ENCODE assay signal across 33 cellular contexts in the genomic region with DNA sequence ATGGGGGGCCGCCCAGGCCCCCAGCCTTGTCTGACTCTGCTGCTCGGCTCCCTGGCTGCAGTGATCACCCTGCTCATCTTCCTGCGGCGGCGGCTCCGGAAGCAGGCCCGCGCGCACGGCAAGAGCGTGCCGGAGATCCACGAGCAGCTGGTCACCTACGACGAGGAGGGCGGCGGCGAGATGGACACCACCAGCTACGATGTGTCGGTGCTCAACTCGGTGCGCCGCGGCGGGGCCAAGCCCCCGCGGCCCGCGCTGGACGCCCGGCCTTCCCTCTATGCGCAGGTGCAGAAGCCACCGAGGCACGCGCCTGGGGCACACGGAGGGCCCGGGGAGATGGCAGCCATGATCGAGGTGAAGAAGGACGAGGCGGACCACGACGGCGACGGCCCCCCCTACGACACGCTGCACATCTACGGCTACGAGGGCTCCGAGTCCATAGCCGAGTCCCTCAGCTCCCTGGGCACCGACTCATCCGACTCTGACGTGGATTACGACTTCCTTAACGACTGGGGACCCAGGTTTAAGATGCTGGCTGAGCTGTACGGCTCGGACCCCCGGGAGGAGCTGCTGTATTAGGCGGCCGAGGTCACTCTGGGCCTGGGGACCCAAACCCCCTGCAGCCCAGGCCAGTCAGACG. TPM values are rescaled to one million over a fixed set of nuclear protein-coding genes. Genes with fewer than 3 reads are reported as not detected.
"Had no signal": no experiment of that assay in that cellular context is flagged by ENCODE, and none has a peak within 500 bp of the region (broad histone marks: within the 10 kb centered on the region; RNA-seq: fewer than 3 reads in every experiment).

No MANE protein-coding gene starts in this region.

- H3K27me3 ChIP-seq: adrenal gland, body of pancreas, foreskin keratinocyte, gastrocnemius medialis, heart left ventricle had no signal

- H3K27ac Mint-ChIP-seq: activated CD4-positive, alpha-beta memory T cell treated with anti-CD3 and anti-CD28 coated beads for 36 hours; activated CD4-positive, alpha-beta T cell treated with anti-CD3 and anti-CD28 coated beads for 36 hours; activated CD4-positive, alpha-beta T cell treated with anti-CD3 and anti-CD28 coated beads, Interleukin-2, amount 10 ng/mL, durations not matched to agents 24 days and 14 days; activated CD8-positive, alpha-beta memory T cell treated with anti-CD3 and anti-CD28 coated beads, Interleukin-2, amount 10 ng/mL, durations not matched to agents 7 days and 5 days; activated CD8-positive, alpha-beta T cell treated with anti-CD3 and anti-CD28 coated beads, Interleukin-2, amount 10 ng/mL, durations not matched to agents 7 days and 5 days; activated naive CD4-positive, alpha-beta T cell treated with anti-CD3 and anti-CD28 coated beads for 36 hours; activated naive CD4-positive, alpha-beta T cell treated with anti-CD3 and anti-CD28 coated beads, Interleukin-2, amount 50 U/mL, for 24 hours; activated naive CD8-positive, alpha-beta T cell treated with anti-CD3 and anti-CD28 coated beads for 36 hours; activated naive CD8-positive, alpha-beta T cell treated with anti-CD3 and anti-CD28 coated beads, Interleukin-2, amount 50 U/mL, for 24 hours; activated T-helper 17 cell treated with anti-CD3 and anti-CD28 coated beads, Interleukin-2, amount 50 U/mL, for 72 hours; effector memory CD8-positive, alpha-beta T cell; T-cell; T-helper 17 cell; T-helper 2 cell treated with Interferon-gamma antibody and Interleukin-4, amounts not matched to agents 5 μg/mL and 100 μg/mL, for 36 hours had no signal

- H3K27ac ChIP-seq: adrenal gland, body of pancreas, esophagus muscularis mucosa, foreskin keratinocyte had no signal

- H3K4me1 Mint-ChIP-seq: activated T-helper 17 cell treated with anti-CD3 and anti-CD28 coated beads, Interleukin-2, amount 50 U/mL, for 72 hours had no signal

- H3K4me3 Mint-ChIP-seq: activated CD4-positive, alpha-beta memory T cell treated with anti-CD3 and anti-CD28 coated beads for 36 hours; activated CD4-positive, alpha-beta T cell treated with anti-CD3 and anti-CD28 coated beads for 36 hours; activated CD4-positive, alpha-beta T cell treated with anti-CD3 and anti-CD28 coated beads, Interleukin-2, amount 10 ng/mL, durations not matched to agents 24 days and 14 days; activated CD8-positive, alpha-beta memory T cell treated with anti-CD3 and anti-CD28 coated beads, Interleukin-2, amount 10 ng/mL, durations not matched to agents 7 days and 5 days; activated CD8-positive, alpha-beta T cell treated with anti-CD3 and anti-CD28 coated beads, Interleukin-2, amount 10 ng/mL, durations not matched to agents 7 days and 5 days; activated naive CD4-positive, alpha-beta T cell treated with anti-CD3 and anti-CD28 coated beads for 36 hours; activated naive CD4-positive, alpha-beta T cell treated with anti-CD3 and anti-CD28 coated beads, Interleukin-2, amount 50 U/mL, for 24 hours; activated naive CD8-positive, alpha-beta T cell treated with anti-CD3 and anti-CD28 coated beads for 36 hours; activated naive CD8-positive, alpha-beta T cell treated with anti-CD3 and anti-CD28 coated beads, Interleukin-2, amount 50 U/mL, for 24 hours; activated T-cell treated with anti-CD3 and anti-CD28 coated beads, Interleukin-2, amount 50 U/mL, for 4 hours; activated T-helper 17 cell treated with anti-CD3 and anti-CD28 coated beads, Interleukin-2, amount 50 U/mL, for 72 hours; effector memory CD8-positive, alpha-beta T cell; T-cell; T-helper 17 cell; T-helper 2 cell treated with Interferon-gamma antibody and Interleukin-4, amounts not matched to agents 5 μg/mL and 100 μg/mL, for 36 hours had no signal

- H3K4me3 ChIP-seq: adrenal gland, body of pancreas, esophagus muscularis mucosa, gastrocnemius medialis, heart left ventricle had no signal

- DNase-seq: activated CD4-positive, alpha-beta memory T cell treated with anti-CD3 and anti-CD28 coated beads for 36 hours; activated CD4-positive, alpha-beta T cell treated with anti-CD3 and anti-CD28 coated beads for 36 hours; activated CD4-positive, alpha-beta T cell treated with anti-CD3 and anti-CD28 coated beads, Interleukin-2, amount 10 ng/mL, durations not matched to agents 24 days and 14 days; activated CD4-positive, CD25-positive, alpha-beta regulatory T cell; activated CD4-positive, CD25-positive, alpha-beta regulatory T cell treated with anti-CD3 and anti-CD28 coated beads, Interleukin-2, amount 50 U/mL, for 72 hours; activated CD8-positive, alpha-beta memory T cell treated with anti-CD3 and anti-CD28 coated beads, Interleukin-2, amount 10 ng/mL, durations not matched to agents 7 days and 5 days; activated CD8-positive, alpha-beta T cell treated with anti-CD3 and anti-CD28 coated beads, Interleukin-2, amount 10 ng/mL, durations not matched to agents 7 days and 5 days; activated effector memory CD4-positive, alpha-beta T cell treated with Interleukin-2 at 50 U/mL for 16 hours; activated naive CD4-positive, alpha-beta T cell treated with anti-CD3 and anti-CD28 coated beads for 36 hours; activated naive CD8-positive, alpha-beta T cell treated with anti-CD3 and anti-CD28 coated beads for 36 hours; activated naive CD8-positive, alpha-beta T cell treated with anti-CD3 and anti-CD28 coated beads, Interleukin-2, amount 50 U/mL, for 24 hours; activated T-cell treated with anti-CD3 and anti-CD28 coated beads, Interleukin-2, amount 50 U/mL, for 4 hours; adrenal gland; amygdala; aorta; body of pancreas; caudate nucleus; cortex of kidney; dermis blood vessel endothelial cell; effector CD4-positive, alpha-beta T cell; effector memory CD8-positive, alpha-beta T cell; foreskin keratinocyte; gastrocnemius medialis; heart left ventricle; SW 1271; T-cell; T-helper 17 cell had no signal

- ATAC-seq: activated CD4-positive, alpha-beta T cell treated with anti-CD3 and anti-CD28 coated beads for 36 hours; activated CD8-positive, alpha-beta memory T cell treated with anti-CD3 and anti-CD28 coated beads, Interleukin-2, amount 10 ng/mL, durations not matched to agents 7 days and 5 days; activated CD8-positive, alpha-beta T cell treated with anti-CD3 and anti-CD28 coated beads, Interleukin-2, amount 10 ng/mL, durations not matched to agents 7 days and 5 days; activated naive CD8-positive, alpha-beta T cell treated with anti-CD3 and anti-CD28 coated beads, Interleukin-2, amount 50 U/mL, for 24 hours; activated T-cell treated with anti-CD3 and anti-CD28 coated beads, Interleukin-2, amount 50 U/mL, for 4 hours; activated T-helper 17 cell treated with anti-CD3 and anti-CD28 coated beads, Interleukin-2, amount 50 U/mL, for 72 hours; body of pancreas; effector memory CD8-positive, alpha-beta T cell; foreskin keratinocyte; gastrocnemius medialis; heart left ventricle; T-cell; T-helper 17 cell had no signal

- H3K36me3 ChIP-seq: adrenal gland, gastrocnemius medialis had no signal

- H3K9me3 Mint-ChIP-seq: activated CD4-positive, alpha-beta T cell treated with anti-CD3 and anti-CD28 coated beads, Interleukin-2, amount 10 ng/mL, durations not matched to agents 24 days and 14 days; activated naive CD4-positive, alpha-beta T cell treated with anti-CD3 and anti-CD28 coated beads for 36 hours; activated naive CD4-positive, alpha-beta T cell treated with anti-CD3 and anti-CD28 coated beads, Interleukin-2, amount 50 U/mL, for 24 hours; activated naive CD8-positive, alpha-beta T cell treated with anti-CD3 and anti-CD28 coated beads for 36 hours; activated naive CD8-positive, alpha-beta T cell treated with anti-CD3 and anti-CD28 coated beads, Interleukin-2, amount 50 U/mL, for 24 hours; activated T-helper 17 cell treated with anti-CD3 and anti-CD28 coated beads, Interleukin-2, amount 50 U/mL, for 72 hours; effector memory CD8-positive, alpha-beta T cell; T-cell had no signal

- H3K9me3 ChIP-seq: adrenal gland, body of pancreas, esophagus muscularis mucosa, gastrocnemius medialis had no signal

- H3K27me3 Mint-ChIP-seq: activated naive CD4-positive, alpha-beta T cell treated with anti-CD3 and anti-CD28 coated beads, Interleukin-2, amount 50 U/mL, for 24 hours had no signal

- H3K36me3 Mint-ChIP-seq: activated CD4-positive, alpha-beta memory T cell treated with anti-CD3 and anti-CD28 coated beads for 36 hours; activated CD8-positive, alpha-beta memory T cell treated with anti-CD3 and anti-CD28 coated beads, Interleukin-2, amount 10 ng/mL, durations not matched to agents 7 days and 5 days; activated naive CD4-positive, alpha-beta T cell treated with anti-CD3 and anti-CD28 coated beads, Interleukin-2, amount 50 U/mL, for 24 hours; activated naive CD8-positive, alpha-beta T cell treated with anti-CD3 and anti-CD28 coated beads for 36 hours; T-cell had no signal

RNA-seq across cellular contexts. Expression of gene BEAN1, which starts 24.4 kb away (rescaled TPM):
- total RNA-seq: activated CD4-positive, alpha-beta memory T cell treated with anti-CD3 and anti-CD28 coated beads for 36 hours; activated CD4-positive, alpha-beta T cell treated with anti-CD3 and anti-CD28 coated beads for 36 hours; activated CD4-positive, alpha-beta T cell treated with anti-CD3 and anti-CD28 coated beads, Interleukin-2, amount 10 ng/mL, durations not matched to agents 24 days and 14 days; activated CD8-positive, alpha-beta memory T cell treated with anti-CD3 and anti-CD28 coated beads for 36 hours; activated CD8-positive, alpha-beta memory T cell treated with anti-CD3 and anti-CD28 coated beads, Interleukin-2, amount 10 ng/mL, durations not matched to agents 7 days and 5 days; activated CD8-positive, alpha-beta T cell treated with anti-CD3 and anti-CD28 coated beads, Interleukin-2, amount 10 ng/mL, durations not matched to agents 7 days and 5 days; activated naive CD4-positive, alpha-beta T cell treated with anti-CD3 and anti-CD28 coated beads for 36 hours; activated naive CD8-positive, alpha-beta T cell treated with anti-CD3 and anti-CD28 coated beads for 36 hours; activated T-cell treated with anti-CD3 and anti-CD28 coated beads, Interleukin-2, amount 50 U/mL, for 4 hours; activated T-helper 17 cell treated with anti-CD3 and anti-CD28 coated beads, Interleukin-2, amount 50 U/mL, for 72 hours; body of pancreas; gastrocnemius medialis; T-cell; T-helper 17 cell had no signal

RNA-seq across cellular contexts. Expression of gene CDH5, which starts 36.2 kb away (rescaled TPM):
- total RNA-seq: activated CD4-positive, alpha-beta memory T cell treated with anti-CD3 and anti-CD28 coated beads for 36 hours; activated CD4-positive, alpha-beta T cell treated with anti-CD3 and anti-CD28 coated beads for 36 hours; activated CD4-positive, alpha-beta T cell treated with anti-CD3 and anti-CD28 coated beads, Interleukin-2, amount 10 ng/mL, durations not matched to agents 24 days and 14 days; activated CD8-positive, alpha-beta memory T cell treated with anti-CD3 and anti-CD28 coated beads for 36 hours; activated CD8-positive, alpha-beta memory T cell treated with anti-CD3 and anti-CD28 coated beads, Interleukin-2, amount 10 ng/mL, durations not matched to agents 7 days and 5 days; activated CD8-positive, alpha-beta T cell treated with anti-CD3 and anti-CD28 coated beads, Interleukin-2, amount 10 ng/mL, durations not matched to agents 7 days and 5 days; activated naive CD4-positive, alpha-beta T cell treated with anti-CD3 and anti-CD28 coated beads for 36 hours; activated naive CD8-positive, alpha-beta T cell treated with anti-CD3 and anti-CD28 coated beads for 36 hours; activated T-helper 17 cell treated with anti-CD3 and anti-CD28 coated beads, Interleukin-2, amount 50 U/mL, for 72 hours; chondrocyte; T-helper 17 cell had no signal
- polyA plus RNA-seq: foreskin keratinocyte had no signal
